ENCODE assay signal across 19 cellular contexts in genomic region chr10:110615057-110615630, GRCh38. TPM values are rescaled to one million over a fixed set of nuclear protein-coding genes. Genes with fewer than 3 reads are reported as not detected.
DNase-seq lines count a peak whose midpoint lies in the region; ATAC-seq and TF ChIP-seq lines count a peak whose summit lies in the region.
"Had no signal": no experiment of that assay in that cellular context is flagged by ENCODE, and none has a peak within 500 bp of the region (broad histone marks: within the 10 kb centered on the region; RNA-seq: fewer than 3 reads in every experiment).

No MANE protein-coding gene starts in this region.

- no peaks in the 10 kb centered on the region for H4K20me1 ChIP-seq in GM23248 (ENCODE audit: insufficient read depth)

- H3K4me3 ChIP-seq in AG04450 (ENCODE audit: low read depth, low read length) (no peak overlapping the region), GM23248 (no peak overlapping the region), foreskin fibroblast (ENCODE audit: low read depth in 1 of 2, low read length in 2 of 2) (no peak overlapping the region)
- H3K4me3 ChIP-seq: GM12878, sigmoid colon, uterus had no signal

- in situ Hi-C loops in GM23248 (cut with MboI), result loop anchor here (25.0 kb wide), 1 partner anchor 272 kb away; no protein-coding TSS in a partner anchor

- H3K9ac ChIP-seq in GM23248, result no peak overlapping the region

- H3K79me2 ChIP-seq in GM23248 (ENCODE audit: insufficient read depth), result no peaks in the 10 kb centered on the region

- DNase-seq in AG04450 (ENCODE audit: low read depth, low spot score), result peak; percentile 4
- peak; percentile 48 for DNase-seq in GM23248
- peak; percentile 59 for DNase-seq in NCI-H69 (lab: John Stamatoyannopoulos, UW)
- peak; percentile 5 to 40 for DNase-seq in foreskin fibroblast
- no peak for DNase-seq in KG1 (lab: John Stamatoyannopoulos, UW)
- no peak for DNase-seq in cardiac septum (ENCODE audit: low spot score)
- DNase-seq: activated CD4-positive, alpha-beta T cell treated with anti-CD3 and anti-CD28 coated beads for 1 hour; aorta; cerebellar nuclear complex; left ventricle myocardium superior; midbrain; NCI-H1092; NCI-H2081 treated with DMSO at 0.1 percent for 48 hours; sigmoid colon; uterus had no signal

- 0 out of 2 replicates have a peak overlapping the region, but pooled peaks have one; percentile 1 for H2AFZ ChIP-seq in GM23248

- intact Hi-C loops in cardiac septum (cut with DNase I), result loop anchor here (10.0 kb wide), 1 partner anchor 280 kb away; no protein-coding TSS in a partner anchor

- H3K9me3 ChIP-seq in AG04450 (ENCODE audit: control insufficient read depth, insufficient read depth, low read length) (no peaks in the 10 kb centered on the region), GM23248 (ENCODE audit: low read depth) (no peaks in the 10 kb centered on the region)
- H3K9me3 ChIP-seq: sigmoid colon, uterus had no signal

- ATAC-seq in GM21576 (IDR thresholded peaks at IDR 0.05; ENCODE audit: unreplicated experiment) (no peak), GM19397 (IDR thresholded peaks at IDR 0.05; ENCODE audit: unreplicated experiment) (no peak)
- ATAC-seq: GM12878, left ventricle myocardium superior had no signal

- no peaks in the 10 kb centered on the region for H3F3A ChIP-seq in GM23248 (ENCODE audit: insufficient read depth)

- CTCF ChIA-PET in AG04450 (lab: Charles Lee), result interaction anchor here (1.0 to 1.4 kb wide), 2 partner anchors 12 to 58 kb away, joined by 4 read pairs; no protein-coding TSS in a partner anchor

- no peak overlapping the region for H3K4me2 ChIP-seq in GM23248 (ENCODE audit: unreplicated experiment)

- H3K36me3 ChIP-seq in GM23248 (ENCODE audit: low read depth), result no peaks in the 10 kb centered on the region
- H3K36me3 ChIP-seq: sigmoid colon, uterus had no signal

- peaks cover 11% of the 10 kb centered on the region; the same call in 1 of the 2 replicates for H3K4me1 ChIP-seq in GM23248 (ENCODE audit: insufficient read depth)
- H3K4me1 ChIP-seq: uterus had no signal

- POLR2A ChIA-PET in AG04450 (lab: Yijun Ruan, JAX), result no interaction called here

- no peak for TF ChIP-seq CTCF in AG04450 (IDR thresholded peaks at IDR 0.05; ENCODE audit: low read depth, low read length)
- TF ChIP-seq CTCF in foreskin fibroblast (IDR thresholded peaks at IDR 0.05; ENCODE audit: low read depth, low read length), result no peak

- no peaks in the 10 kb centered on the region for H3K9me2 ChIP-seq in GM23248 (ENCODE audit: insufficient read depth)

- H3K27ac ChIP-seq in AG04450 (ENCODE audit: low read depth, low read length) (no peak overlapping the region), GM23248 (no peak overlapping the region)
- H3K27ac ChIP-seq: epithelial cell of prostate, sigmoid colon, uterus had no signal

- H3K27me3 ChIP-seq in AG04450 (ENCODE audit: control insufficient read depth, insufficient read depth, low read length), result peaks cover 16% of the 10 kb centered on the region
- no peaks in the 10 kb centered on the region for H3K27me3 ChIP-seq in GM23248 (replicated peaks; ENCODE audit: insufficient read depth)
- H3K27me3 ChIP-seq: sigmoid colon, uterus had no signal

RNA-seq across cellular contexts. Expression of gene RBM20, which starts 29.0 kb away (rescaled TPM):
- polyA plus RNA-seq in AG04450 (2011; rRNA removed) (0.11 and 0.15 TPM in 2 replicates), GM23248 (2016; fragmentation: Nextera tagmentation; extraction: Ambion mirVana) (not detected in 2 replicates)
- polyA minus RNA-seq in AG04450 (2011; rRNA and poly(A)+ RNA removed), result 0.14 and 0.35 TPM in 2 replicates
- 0.13 TPM in 1 of 2 replicates, not detected in the other for total RNA-seq in GM23248 (2014; rRNA removed; shearing (Covaris generic))
- 105 TPM for total RNA-seq in cardiac septum

RNA-seq across cellular contexts. Expression of gene SMC3, which starts 47.6 kb away (rescaled TPM):
- 18.9 and 26.2 TPM in 2 replicates for polyA plus RNA-seq in AG04450 (2011; rRNA removed)
- 6.4 and 14.0 TPM in 2 replicates for polyA minus RNA-seq in AG04450 (2011; rRNA and poly(A)+ RNA removed)
- total RNA-seq in GM23248 (2014; rRNA removed; shearing (Covaris generic)), result 14.4 and 17.8 TPM in 2 replicates
- polyA plus RNA-seq in GM23248 (2016; fragmentation: Nextera tagmentation; extraction: Ambion mirVana), result 57.7 and 60.5 TPM in 2 replicates
- total RNA-seq in cardiac septum, result 21.3 TPM

Comparison
In these comparisons a context has a peak if more than half of its experiments do, and no peak if none do; other contexts are left out.
1. DNase-seq: peak in AG04450 (single experiment), GM23248 (single experiment), NCI-H69 (single experiment) and foreskin fibroblast (2 of 2); none in KG1 (single experiment) and cardiac septum (single experiment).
2. RNA of gene RBM20, which starts 29.0 kb away (total RNA-seq): 105 TPM in cardiac septum (single experiment); 0.13 TPM in GM23248; every median in the first group is over 10 times any median in the second.